9 cellular contexts compared by ENCODE assay signal in the genomic region with DNA sequence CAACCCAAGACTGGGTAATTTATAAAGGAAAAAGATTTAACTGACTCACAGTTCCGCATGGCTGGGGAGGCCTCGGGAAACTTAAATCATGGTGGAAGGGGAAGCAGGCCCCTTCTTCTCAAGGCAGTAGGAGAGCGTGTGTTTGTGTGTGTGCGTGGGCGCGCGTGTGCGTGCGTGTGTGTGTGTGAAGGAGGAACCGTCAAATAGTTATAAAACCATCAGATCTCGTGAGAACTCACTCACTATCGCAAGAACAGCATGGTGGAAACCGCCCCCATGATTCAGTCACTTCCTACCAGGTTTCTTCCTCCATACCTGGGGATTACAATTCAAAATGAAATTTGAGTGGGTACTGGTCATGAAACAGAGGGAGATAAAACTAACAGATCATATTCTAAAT.
"Had no signal": no experiment of that assay in that cellular context is flagged by ENCODE, and none has a peak within 500 bp of the region (broad histone marks: within the 10 kb centered on the region; RNA-seq: fewer than 3 reads in every experiment).

No MANE protein-coding gene starts in this region.

- H3K36me3 Mint-ChIP-seq: IgD-negative memory B cell had no signal

- H3K27me3 Mint-ChIP-seq: IgD-negative memory B cell had no signal

- ATAC-seq: HepG2 had no signal

- H3K4me3 ChIP-seq: GM23248 had no signal

- H3K27ac Mint-ChIP-seq: IgD-negative memory B cell had no signal

- DNase-seq: GM23248, H9, HCEC 1CT, KBM-7 had no signal

- H3K27ac ChIP-seq: GM23248, HL-60 had no signal

- FAIRE-seq: H1, H54, HepG2 had no signal

- H3K4me3 Mint-ChIP-seq: H9, IgD-negative memory B cell had no signal

- H3K4me1 Mint-ChIP-seq: IgD-negative memory B cell had no signal
